1 cellular context compared by ENCODE assay signal in the genomic region with DNA sequence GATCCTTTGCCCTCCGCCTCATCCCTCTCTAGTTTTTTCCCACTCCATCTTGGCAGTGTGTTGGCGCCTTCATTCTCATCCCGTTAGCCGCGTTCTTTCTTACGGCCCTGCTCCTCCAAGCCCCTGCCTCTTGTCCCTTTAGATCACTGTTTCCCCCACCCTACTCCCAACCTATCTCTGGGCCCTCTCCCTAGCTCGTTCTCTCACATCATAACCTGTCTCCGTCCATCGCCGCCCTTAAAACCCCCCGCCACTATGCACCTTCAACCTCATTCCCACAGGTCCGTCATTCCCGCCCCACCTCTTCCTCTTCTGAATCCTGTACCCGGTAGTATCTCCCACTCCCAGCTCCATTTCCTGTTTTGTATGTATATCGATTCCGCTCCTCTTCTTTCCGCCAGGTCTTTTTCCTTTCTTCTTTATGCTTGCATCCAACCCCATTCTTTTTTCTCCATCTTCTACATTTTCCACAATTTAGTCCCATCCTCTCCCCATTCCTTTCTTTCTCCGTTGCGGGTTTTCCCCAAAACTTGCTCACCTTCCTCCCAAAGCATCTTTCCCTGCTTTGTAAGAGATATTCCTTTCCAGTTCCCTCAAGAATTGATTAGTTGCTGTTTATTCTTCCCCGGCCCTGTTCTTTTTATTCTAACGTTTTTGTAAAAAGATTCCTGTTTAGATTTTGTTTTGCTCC.
TF ChIP-seq lines count a peak whose summit lies in the region.

No MANE protein-coding gene starts in this region.

TF ChIP-seq in IMR-90, 13 proteins besides CTCF, POLR2A, EP300 and RAD21 (continued from another document):
- TF ChIP-seq RCOR1 (IDR thresholded peaks at IDR 0.05; ENCODE audit: insufficient replicate concordance, low read length) (no peak), RFX5 (IDR thresholded peaks at IDR 0.05; ENCODE audit: low read depth, low read length) (no peak)
